20 cellular contexts compared by ENCODE assay signal in genomic region chr3:66110840-66111239, GRCh38.
DNase-seq lines count a peak whose midpoint lies in the region; ATAC-seq and TF ChIP-seq lines count a peak whose summit lies in the region.
"Had no signal": no experiment of that assay in that cellular context is flagged by ENCODE, and none has a peak within 500 bp of the region (broad histone marks: within the 10 kb centered on the region; RNA-seq: fewer than 3 reads in every experiment).

No MANE protein-coding gene starts in this region.

- H3K4me1 Mint-ChIP-seq in CD4-positive, alpha-beta T cell (ENCODE audit: low read depth): no peaks in the 10 kb centered on the region
- H3K4me1 Mint-ChIP-seq: activated B cell treated with CpG ODN at 0.5 μM for 24 hours; CD8-positive, alpha-beta memory T cell had no signal

- no peaks in the 10 kb centered on the region for H3K9me3 Mint-ChIP-seq in CD4-positive, alpha-beta T cell
- H3K9me3 Mint-ChIP-seq: effector memory CD8-positive, alpha-beta T cell had no signal

- POLR2A ChIA-PET in CD4-positive, alpha-beta T cell (lab: Charles Lee): no interaction called here

- no peak overlapping the region for H3K27ac ChIP-seq in CD4-positive, alpha-beta T cell (ENCODE audit: low read depth, low read length)
- H3K27ac ChIP-seq: A549, body of pancreas, prostate gland had no signal

- no peak overlapping the region for H3K4me3 Mint-ChIP-seq in CD4-positive, alpha-beta T cell
- H3K4me3 Mint-ChIP-seq: activated B cell treated with CpG ODN at 0.5 μM for 24 hours; CD8-positive, alpha-beta memory T cell; effector memory CD8-positive, alpha-beta T cell had no signal

- no peak for ATAC-seq in CD4-positive, alpha-beta T cell (ENCODE audit: poor library complexity)
- ATAC-seq: A549; body of pancreas; effector memory CD8-positive, alpha-beta T cell; Panc1 had no signal

- TF ChIP-seq CTCF in CD4-positive, alpha-beta T cell (IDR thresholded peaks at IDR 0.05): no peak

- H3K27me3 ChIP-seq in CD4-positive, alpha-beta T cell (ENCODE audit: control insufficient read depth, insufficient read depth, low read length): no peaks in the 10 kb centered on the region
- H3K27me3 ChIP-seq: body of pancreas had no signal

- CTCF ChIA-PET in CD4-positive, alpha-beta T cell (lab: Charles Lee): no interaction called here

- H3K36me3 Mint-ChIP-seq in CD4-positive, alpha-beta T cell (ENCODE audit: low read depth): no peaks in the 10 kb centered on the region
- H3K36me3 Mint-ChIP-seq: CD8-positive, alpha-beta memory T cell had no signal

- H3K27me3 Mint-ChIP-seq in CD4-positive, alpha-beta T cell: peaks cover 11% of the 10 kb centered on the region

- H3K27ac Mint-ChIP-seq in CD4-positive, alpha-beta T cell: no peak overlapping the region
- H3K27ac Mint-ChIP-seq: activated B cell treated with CpG ODN at 0.5 μM for 24 hours; CD8-positive, alpha-beta memory T cell; effector memory CD8-positive, alpha-beta T cell had no signal

- DNase-seq in NCI-H748 (lab: John Stamatoyannopoulos, UW; ENCODE audit: unreplicated experiment) (peak; percentile 65), NCI-H748 treated with DMSO at 0.1 percent for 48 hours (lab: John Stamatoyannopoulos, UW) (no peak), cerebellum (ENCODE audit: low spot score) (peak; percentile 15), kidney tubule cell (ENCODE audit: low spot score) (peak; percentile 26), ureter (ENCODE audit: low spot score) (peak; percentile 53), activated T-cell treated with anti-CD3 and anti-CD28 coated beads for 4 hours (no peak), NCI-H2171 treated with DMSO at 0.1 percent for 48 hours (lab: John Stamatoyannopoulos, UW) (no peak)
- no peak for DNase-seq in CD4-positive, alpha-beta T cell
- DNase-seq: activated B cell treated with CpG ODN at 0.5 μM for 24 hours; activated naive CD4-positive, alpha-beta T cell; CD8-positive, alpha-beta memory T cell; effector memory CD8-positive, alpha-beta T cell; GDM1; NCI-H1930; NCI-H774; T-helper 1 cell had no signal

- intact Hi-C loops in CD4-positive, alpha-beta T cell (cut with DNase I, micrococcal nuclease): no loop called here

- H3K9me3 ChIP-seq in CD4-positive, alpha-beta T cell (ENCODE audit: control insufficient read depth, low read length): no peaks in the 10 kb centered on the region
- H3K9me3 ChIP-seq: A549, body of pancreas, prostate gland had no signal

Comparison
In these comparisons a context has a peak if more than half of its experiments do, and no peak if none do; other contexts are left out.
1. DNase-seq: peak in NCI-H748 (single experiment), cerebellum (single experiment), kidney tubule cell (single experiment) and ureter (single experiment); none in NCI-H748 treated with DMSO at 0.1 percent for 48 hours (single experiment), activated T-cell treated with anti-CD3 and anti-CD28 coated beads for 4 hours (single experiment), NCI-H2171 treated with DMSO at 0.1 percent for 48 hours (single experiment) and CD4-positive, alpha-beta T cell (0 of 10).